ENCODE assay signal across 8 cellular contexts in genomic region chr22:33920927-33921575, GRCh38. TPM values are rescaled to one million over a fixed set of nuclear protein-coding genes. Genes with fewer than 3 reads are reported as not detected.
DNase-seq lines count a peak whose midpoint lies in the region; ATAC-seq and TF ChIP-seq lines count a peak whose summit lies in the region.

No MANE protein-coding gene starts in this region.

- peaks cover 40% of the 10 kb centered on the region for H3K79me2 ChIP-seq in GM23338 (replicated peaks; ENCODE audit: insufficient read depth)

- DNase-seq in DMS79 treated with DMSO at 0.1 percent for 48 hours (lab: John Stamatoyannopoulos, UW) (peak; percentile 71), GM23338 (ENCODE audit: low spot score) (peak; percentile 99), LNCaP clone FGC (ENCODE audit: low read depth) (peak; percentile 74), SK-N-DZ (ENCODE audit: low spot score) (peak; percentile 95), glomerular endothelial cell (ENCODE audit: extremely low read depth, low read depth, low spot score) (peak; percentile 16), nucleus accumbens (lab: John Stamatoyannopoulos, UW) (peak; percentile 73 to 99 (median 97)), substantia nigra (lab: John Stamatoyannopoulos, UW) (peak; percentile 80 to 100 (median 96))
- peak; percentile 84 to 96 for DNase-seq in activated naive CD4-positive, alpha-beta T cell treated with anti-CD3 and anti-CD28 coated beads, Interleukin-2, amount 50 U/mL, for 72 hours (ENCODE audit: low spot score in 2 of 2)

- peak overlapping the region; percentile 99 for H3K4me2 ChIP-seq in GM23338

- peaks cover 56% of the 10 kb centered on the region for H3K4me1 Mint-ChIP-seq in GM23338

- no peaks in the 10 kb centered on the region for H3K9me2 ChIP-seq in GM23338 (ENCODE audit: insufficient read depth)

- no peaks in the 10 kb centered on the region for H3K36me3 ChIP-seq in GM23338 (ENCODE audit: insufficient read depth)

- H4K20me1 ChIP-seq in GM23338 (replicated peaks; ENCODE audit: insufficient read depth) = peaks cover 28% of the 10 kb centered on the region

- TF ChIP-seq CTCF in GM23338 (conservative IDR thresholded peaks at IDR 0.05; ENCODE audit: low read depth in 2 of 2) (no peak), LNCaP clone FGC (IDR thresholded peaks at IDR 0.05; ENCODE audit: control insufficient read depth, extremely low read depth, insufficient read depth) (no peak)

- H2AFZ ChIP-seq in GM23338 = peak overlapping the region; percentile 86

- H3F3A ChIP-seq in GM23338 (replicated peaks; ENCODE audit: low read depth) = no peaks in the 10 kb centered on the region

- H3K27me3 Mint-ChIP-seq in GM23338 (ENCODE audit: insufficient read depth, low read depth, poor library complexity) = peaks cover 27% of the 10 kb centered on the region

- H3K27me3 ChIP-seq in GM23338 (ENCODE audit: insufficient read depth) = peaks cover 11% of the 10 kb centered on the region

- peak overlapping the region; percentile 88 for H3K4me3 Mint-ChIP-seq in GM23338

- H3K27ac ChIP-seq in GM23338 (ENCODE audit: low read depth) (no peak overlapping the region; the same call in 1 of the 2 replicates), substantia nigra (ENCODE audit: low read depth, low read length, poor library complexity, severe bottlenecking) (peak overlapping the region; percentile 22)

- H3K4me3 ChIP-seq in GM23338 = peak overlapping the region; percentile 92
- peak overlapping the region; percentile 48 for H3K4me3 ChIP-seq in LNCaP clone FGC (ENCODE audit: low read depth, low read length)

- H3K36me3 Mint-ChIP-seq in GM23338 (ENCODE audit: low read depth) = peaks cover 25% of the 10 kb centered on the region
- H3K36me3 Mint-ChIP-seq in activated naive CD4-positive, alpha-beta T cell treated with anti-CD3 and anti-CD28 coated beads, Interleukin-2, amount 50 U/mL, for 72 hours = peaks cover 0 to 32% of the 10 kb centered on the region in 2 donors

- peak; percentile 40 for ATAC-seq in GM23338
- peak; percentile 82 to 92 for ATAC-seq in activated naive CD4-positive, alpha-beta T cell treated with anti-CD3 and anti-CD28 coated beads, Interleukin-2, amount 50 U/mL, for 72 hours

- H3K27ac Mint-ChIP-seq in GM23338 = peak overlapping the region; percentile 29; the same call in 1 of the 2 replicates
- no peak overlapping the region for H3K27ac Mint-ChIP-seq in activated naive CD4-positive, alpha-beta T cell treated with anti-CD3 and anti-CD28 coated beads, Interleukin-2, amount 50 U/mL, for 72 hours

- H3K4me1 ChIP-seq in GM23338 (ENCODE audit: insufficient read depth) = peaks cover 43% of the 10 kb centered on the region

- peaks cover 4% of the 10 kb centered on the region; the same call in 1 of the 3 replicates for H3K9me3 Mint-ChIP-seq in GM23338
- no peaks in the 10 kb centered on the region for H3K9me3 Mint-ChIP-seq in activated naive CD4-positive, alpha-beta T cell treated with anti-CD3 and anti-CD28 coated beads, Interleukin-2, amount 50 U/mL, for 72 hours

TF ChIP-seq in GM23338, 12 proteins besides CTCF, POLR2A, EP300 and RAD21:
- TF ChIP-seq POLR2AphosphoS5 (IDR thresholded peaks at IDR 0.05; ENCODE audit: low read depth) (peak; percentile 82), STAT1 (IDR thresholded peaks at IDR 0.05; ENCODE audit: unreplicated experiment) (no peak), REST (IDR thresholded peaks at IDR 0.05; ENCODE audit: unreplicated experiment) (no peak), ZNF331 (CRISPR knock-in tag; IDR thresholded peaks at IDR 0.05; ENCODE audit: low read depth) (no peak), EZH2phosphoT487 (IDR thresholded peaks at IDR 0.05; ENCODE audit: unreplicated experiment) (no peak), ETS1 (IDR thresholded peaks at IDR 0.05) (0 out of 2 replicates have a peak, but pooled peaks have one; percentile 18)

RNA-seq across cellular contexts. Expression of gene LARGE1, which starts 0.8 kb away (rescaled TPM):
- 62.4 and 75.6 TPM in 2 replicates for total RNA-seq in GM23338 (2014; rRNA removed; shearing (Covaris generic))
- polyA plus RNA-seq in GM23338 (2016; fragmentation: Nextera tagmentation; extraction: Ambion mirVana) = 12.8 and 13.5 TPM in 2 replicates
- polyA plus RNA-seq in SK-N-DZ (2014; cell fraction: cytosol; rRNA removed) = 13.9 and 14.6 TPM in 2 replicates
- polyA plus RNA-seq in SK-N-DZ (2014; cell fraction: nucleus; rRNA removed) = 9.5 and 10.4 TPM in 2 replicates
- 1 to 10 TPM; 1.1 to 1.5 TPM for total RNA-seq in activated naive CD4-positive, alpha-beta T cell treated with anti-CD3 and anti-CD28 coated beads, Interleukin-2, amount 50 U/mL, for 72 hours
- 15.4 and 18.2 TPM in 2 replicates for total RNA-seq in glomerular endothelial cell

Comparison
In these comparisons a context has a peak if more than half of its experiments do, and no peak if none do; other contexts are left out.
1. DNase-seq: peak in every context shown above with its lines; median percentile 99 in GM23338; 97 in nucleus accumbens; 96 in substantia nigra; 95 in SK-N-DZ; 90 in activated naive CD4-positive, alpha-beta T cell treated with anti-CD3 and anti-CD28 coated beads, Interleukin-2, amount 50 U/mL, for 72 hours; 74 in LNCaP clone FGC; 71 in DMS79 treated with DMSO at 0.1 percent for 48 hours; 16 in glomerular endothelial cell.